Comparison of ENCODE assay signal across 33 cellular contexts in the genomic region with DNA sequence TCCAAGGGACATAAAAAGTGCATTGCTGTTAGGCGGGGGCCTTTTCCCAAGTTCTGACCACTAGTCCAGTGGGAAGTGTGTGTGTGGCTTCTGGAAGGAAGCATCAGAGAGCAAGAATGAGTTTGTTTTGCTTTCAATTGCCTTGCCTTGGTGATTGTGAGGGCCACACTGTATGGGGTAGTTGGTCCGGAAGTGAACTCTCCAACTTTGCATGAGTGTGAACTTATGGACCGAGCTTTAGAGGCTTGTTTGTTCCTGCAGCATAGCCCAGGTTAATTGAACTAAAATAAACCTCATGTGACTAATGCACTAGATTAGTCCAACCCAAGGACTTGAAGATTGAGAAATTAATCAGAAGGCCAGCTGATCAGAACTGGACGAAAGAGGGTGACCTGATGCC.
DNase-seq lines count a peak whose midpoint lies in the region; ATAC-seq, FAIRE-seq and TF ChIP-seq lines count a peak whose summit lies in the region.
"Had no signal": no experiment of that assay in that cellular context is flagged by ENCODE, and none has a peak within 500 bp of the region (broad histone marks: within the 10 kb centered on the region; RNA-seq: fewer than 3 reads in every experiment).

No MANE protein-coding gene starts in this region.

- POLR2A ChIA-PET in HepG2 (lab: Yijun Ruan, JAX) (no interaction called here), K562 (lab: Yijun Ruan, JAX) (interaction anchor here (1.4 kb wide), 1 partner anchor 13 kb away, joined by 3 read pairs; no protein-coding TSS in a partner anchor)

- DNase-seq in HepG2 (ENCODE audit: low spot score) = no peak
- no peak for DNase-seq in right lobe of liver
- DNase-seq in K562 (ENCODE audit: extremely low read depth in 1 of 4, low spot score in 3 of 4) = no peak
- peak; percentile 80 for DNase-seq in esophagus muscularis mucosa (ENCODE audit: extremely low spot score)
- no peak for DNase-seq in NCI-H2081 (lab: John Stamatoyannopoulos, UW)
- DNase-seq: 8988T; ACHN; AML-193; BE2C; C1 segment of cervical spinal cord; Caco-2; Calu3; CD4-positive, alpha-beta memory T cell; CD4-positive, alpha-beta T cell; CD4-positive, CD25-positive, alpha-beta regulatory T cell; CD8-positive, alpha-beta memory T cell; CD8-positive, alpha-beta T cell; COR-L47; DMS 273 treated with DMSO at 0.1 percent for 48 hours; DMS153; DMS53; DMS79; DMS79 treated with DMSO at 0.1 percent for 48 hours; DND-41; EL had no signal

- H3K79me2 ChIP-seq in HepG2 (ENCODE audit: insufficient read depth, low read length) (no peaks in the 10 kb centered on the region), K562 (ENCODE audit: control insufficient read depth, insufficient read depth, low read length) (no peaks in the 10 kb centered on the region)

- H3K27ac ChIP-seq in HepG2 (ENCODE audit: extremely low read length, insufficient read depth, low read length) (no peak overlapping the region), right lobe of liver (no peak overlapping the region), K562 (ENCODE audit: extremely low read depth, low read depth, low read length) (no peak overlapping the region), esophagus muscularis mucosa (replicated peaks in 1 of 4) (no peak overlapping the region)
- H3K27ac ChIP-seq: 22Rv1; A549; BLaER1; BLaER1 treated with 17β-estradiol and CSF1 and Interleukin-3, amounts not matched to agents 10 nM and 100 nM; C4-2B had no signal

- ATAC-seq in HepG2 = peak; percentile 73; the same call in 2 of the 3 replicates
- no peak for ATAC-seq in right lobe of liver
- ATAC-seq in K562 = no peak
- ATAC-seq in GM18498 (IDR thresholded peaks at IDR 0.05; ENCODE audit: unreplicated experiment) = no peak
- ATAC-seq: A549; CD8-positive, alpha-beta T cell had no signal

- FAIRE-seq in HepG2 (lab: Jason Lieb, UNC) = no peak
- FAIRE-seq in K562 (lab: Jason Lieb, UNC) = no peak
- FAIRE-seq: A204.1, A549, D721Med had no signal

- H3K4me2 ChIP-seq in HepG2 (ENCODE audit: low read depth, low read length) (no peak overlapping the region), K562 (ENCODE audit: insufficient read depth, low read length) (no peak overlapping the region)
- H3K4me2 ChIP-seq: A549; BLaER1; BLaER1 treated with 17β-estradiol and CSF1 and Interleukin-3, amounts not matched to agents 10 nM and 100 nM had no signal

- no peak overlapping the region for H3K9ac ChIP-seq in HepG2 (ENCODE audit: insufficient read depth, low read depth, low read length)
- no peak overlapping the region for H3K9ac ChIP-seq in K562 (ENCODE audit: insufficient read depth in 1 of 2, low read depth in 2 of 2, low read length in 2 of 2)
- H3K9ac ChIP-seq: BLaER1; BLaER1 treated with 17β-estradiol and CSF1 and Interleukin-3, amounts not matched to agents 10 nM and 100 nM had no signal

- H3K4me1 ChIP-seq in HepG2 (ENCODE audit: insufficient read depth, low read length) (peaks cover 10% of the 10 kb centered on the region), right lobe of liver (no peaks in the 10 kb centered on the region), K562 (replicated peaks in 1 of 2; ENCODE audit: control insufficient read depth in 2 of 2, insufficient read depth in 2 of 2, low read length in 2 of 2) (no peaks in the 10 kb centered on the region), esophagus muscularis mucosa (no peaks in the 10 kb centered on the region)
- H3K4me1 ChIP-seq: A549; BE2C; BLaER1; BLaER1 treated with 17β-estradiol and CSF1 and Interleukin-3, amounts not matched to agents 10 nM and 100 nM; Caco-2 had no signal

- no peaks in the 10 kb centered on the region for H3K27me3 ChIP-seq in HepG2 (ENCODE audit: control insufficient read depth in 1 of 2, insufficient read depth in 2 of 2, low read length in 2 of 2)
- no peaks in the 10 kb centered on the region for H3K27me3 ChIP-seq in right lobe of liver
- peaks cover 4 to 9% of the 10 kb centered on the region in 2 experiments; a peak in 4 of 5 replicates for H3K27me3 ChIP-seq in K562 (ENCODE audit: control insufficient read depth in 2 of 2, insufficient read depth in 2 of 2, low read length in 2 of 2)
- H3K27me3 ChIP-seq in esophagus muscularis mucosa = no peaks in the 10 kb centered on the region
- H3K27me3 ChIP-seq: BE2C; BLaER1; BLaER1 treated with 17β-estradiol and CSF1 and Interleukin-3, amounts not matched to agents 10 nM and 100 nM had no signal

- no peaks in the 10 kb centered on the region for H3K36me3 ChIP-seq in HepG2 (replicated peaks in 1 of 2; ENCODE audit: control insufficient read depth in 1 of 2, insufficient read depth in 2 of 2, low read length in 2 of 2)
- no peaks in the 10 kb centered on the region for H3K36me3 ChIP-seq in right lobe of liver
- no peaks in the 10 kb centered on the region for H3K36me3 ChIP-seq in K562 (ENCODE audit: control insufficient read depth, insufficient read depth, low read length)
- no peaks in the 10 kb centered on the region for H3K36me3 ChIP-seq in esophagus muscularis mucosa
- H3K36me3 ChIP-seq: BE2C; BLaER1; BLaER1 treated with 17β-estradiol and CSF1 and Interleukin-3, amounts not matched to agents 10 nM and 100 nM had no signal

- CTCF ChIA-PET in HepG2 (lab: Yijun Ruan, JAX; ENCODE audit: low intra/inter-chr PET ratio, low total read pairs) = no interaction called here
- CTCF ChIA-PET in K562 (lab: Yijun Ruan, JAX; ENCODE audit: low intra/inter-chr PET ratio) = no interaction called here

- BruUV-seq in HepG2 (replicated peaks; lab: Mats Ljungman, UMichigan) (no TSS peak), K562 (replicated peaks; lab: Mats Ljungman, UMichigan) (no TSS peak)

- TF ChIP-seq RAD21 in HepG2 (CRISPR knock-in tag; IDR thresholded peaks at IDR 0.05) (no peak), K562 (CRISPR knock-in tag; conservative IDR thresholded peaks at IDR 0.05 in 1 of 2, IDR thresholded peaks at IDR 0.05 in 1 of 2) (no peak)

- H3K4me3 ChIP-seq in HepG2 (replicated peaks in 1 of 3; ENCODE audit: insufficient read depth in 1 of 3, low read depth in 2 of 3, low read length in 3 of 3) (no peak overlapping the region), right lobe of liver (no peak overlapping the region), K562 (no peak overlapping the region), esophagus muscularis mucosa (no peak overlapping the region)
- H3K4me3 ChIP-seq: A549; BLaER1; BLaER1 treated with 17β-estradiol and CSF1 and Interleukin-3, amounts not matched to agents 10 nM and 100 nM had no signal

- no peaks in the 10 kb centered on the region for H3K9me3 ChIP-seq in HepG2 (ENCODE audit: low read length)
- no peaks in the 10 kb centered on the region for H3K9me3 ChIP-seq in right lobe of liver
- H3K9me3 ChIP-seq in K562 (replicated peaks; ENCODE audit: control insufficient read depth, insufficient read depth, low read depth, low read length) = no peaks in the 10 kb centered on the region
- no peaks in the 10 kb centered on the region for H3K9me3 ChIP-seq in esophagus muscularis mucosa
- H3K9me3 ChIP-seq: A549; BE2C; BLaER1; BLaER1 treated with 17β-estradiol and CSF1 and Interleukin-3, amounts not matched to agents 10 nM and 100 nM; Caco-2 had no signal

- no peak for TF ChIP-seq EP300 in HepG2 (IDR thresholded peaks at IDR 0.05; ENCODE audit: low read depth in 2 of 2, low read length in 2 of 2)
- no peak for TF ChIP-seq EP300 in HepG2 (CRISPR knock-in tag; IDR thresholded peaks at IDR 0.05; ENCODE audit: borderline replicate concordance)
- no peak for TF ChIP-seq EP300 in K562 (IDR thresholded peaks at IDR 0.05; ENCODE audit: low read length)
- no peak for TF ChIP-seq EP300 in esophagus muscularis mucosa (IDR thresholded peaks at IDR 0.05)

- TF ChIP-seq POLR2A in HepG2 (IDR thresholded peaks at IDR 0.05; ENCODE audit: insufficient read depth in 1 of 2, low read depth in 2 of 2, low read length in 2 of 2) (no peak), right lobe of liver (IDR thresholded peaks at IDR 0.05) (no peak), K562 (conservative IDR thresholded peaks at IDR 0.05) (no peak), esophagus muscularis mucosa (IDR thresholded peaks at IDR 0.05; ENCODE audit: low read depth) (no peak)

- WGBS in HepG2 (ENCODE audit: low lambda C conversion rate) = 8% methylated on average over 4 of the region's 4 CpGs
- WGBS in right lobe of liver (ENCODE audit: insufficient coverage, low coverage, low lambda C conversion rate, missing lambda C conversion rate) = 55% methylated on average over 4 of the region's 4 CpGs
- WGBS in K562 (ENCODE audit: insufficient coverage, low coverage, missing lambda C conversion rate) = 8% methylated on average over 4 of the region's 4 CpGs
- 93% methylated on average over 4 of the region's 4 CpGs for WGBS in esophagus muscularis mucosa

- no peak for TF ChIP-seq CTCF in HepG2 (CRISPR knock-in tag; IDR thresholded peaks at IDR 0.05)
- no peak for TF ChIP-seq CTCF in right lobe of liver (IDR thresholded peaks at IDR 0.05)
- no peak for TF ChIP-seq CTCF in K562 (IDR thresholded peaks at IDR 0.05 in 2 of 3, conservative IDR thresholded peaks at IDR 0.05 in 1 of 3; ENCODE audit: insufficient read depth in 2 of 3, low read depth in 1 of 3, low read length in 3 of 3)
- no peak for TF ChIP-seq CTCF in esophagus muscularis mucosa (IDR thresholded peaks at IDR 0.05)

- in situ Hi-C loops in HepG2 (cut with HindIII; ENCODE audit: extremely low pct_ligation_motif_present, low pct_unique_long_range_greater_than_20kb) = no loop called here
- in situ Hi-C loops in K562 (cut with MboI) = no loop called here

- H4K20me1 ChIP-seq in HepG2 (ENCODE audit: insufficient read depth, low read length) (no peaks in the 10 kb centered on the region), K562 (replicated peaks; ENCODE audit: control insufficient read depth, insufficient read depth, low read length) (no peaks in the 10 kb centered on the region; the same call in 1 of the 2 replicates)
- H4K20me1 ChIP-seq: BLaER1; BLaER1 treated with 17β-estradiol and CSF1 and Interleukin-3, amounts not matched to agents 10 nM and 100 nM had no signal

- no peak overlapping the region for H2AFZ ChIP-seq in HepG2 (ENCODE audit: low read length)
- no peak overlapping the region for H2AFZ ChIP-seq in K562 (ENCODE audit: low read depth, low read length)

- intact Hi-C loops in HepG2 (cut with micrococcal nuclease; ENCODE audit: unreplicated experiment) (no loop called here), right lobe of liver (cut with DNase I) (no loop called here), K562 (cut with micrococcal nuclease) (no loop called here), esophagus muscularis mucosa (cut with DNase I) (no loop called here)

- H3K9me1 ChIP-seq in K562 (ENCODE audit: control insufficient read depth, insufficient read depth, low read length) = no peaks in the 10 kb centered on the region

TF ChIP-seq in HepG2, 621 proteins besides CTCF, POLR2A, EP300 and RAD21 (continues in another document):
- TF ChIP-seq GABPB1 (CRISPR knock-in tag; IDR thresholded peaks at IDR 0.05) (peak; percentile 24; the same call in 1 of the 2 replicates), SMC3 (IDR thresholded peaks at IDR 0.05; ENCODE audit: low read length) (no peak), HNF4A (CRISPR knock-in tag; IDR thresholded peaks at IDR 0.05) (0 out of 2 replicates have a peak, but pooled peaks have one; percentile 8)

Comparison
In these comparisons a context has a peak if more than half of its experiments do, and no peak if none do; other contexts are left out.
1. Of the 241 proteins assayed by ChIP-seq in both HepG2 and K562: peak only in HepG2: GABPB1; only in K562: TFE3; in both: none; in neither: 238; mixed calls (peak in some experiments, not most) for 1.